In genomic region chr10:12351447-12351846, GRCh38 we compare ENCODE assay signal across 10 cellular contexts. TPM values are rescaled to one million over a fixed set of nuclear protein-coding genes. Genes with fewer than 3 reads are reported as not detected.
DNase-seq lines count a peak whose midpoint lies in the region; ATAC-seq, FAIRE-seq and TF ChIP-seq lines count a peak whose summit lies in the region.
"Had no signal": no experiment of that assay in that cellular context is flagged by ENCODE, and none has a peak within 500 bp of the region (broad histone marks: within the 10 kb centered on the region; RNA-seq: fewer than 3 reads in every experiment).

No MANE protein-coding gene starts in this region.

- peak overlapping the region in 5 of 8 donors; percentile 70 to 98 (median 97) for H3K27ac Mint-ChIP-seq in CD8-positive, alpha-beta memory T cell
- H3K27ac Mint-ChIP-seq in IgD-negative memory B cell (peak overlapping the region; percentile 23 to 78 (median 66)), neural crest cell (ENCODE audit: unreplicated experiment) (no peak overlapping the region)

- H3K27me3 Mint-ChIP-seq in CD8-positive, alpha-beta memory T cell: peaks cover 0 to 5% of the 10 kb centered on the region in 2 donors
- H3K27me3 Mint-ChIP-seq in IgD-negative memory B cell (peaks cover 1% of the 10 kb centered on the region), neural crest cell (ENCODE audit: low read depth) (peaks cover 50% of the 10 kb centered on the region)

- H3K4me1 ChIP-seq in CD8-positive, alpha-beta memory T cell (ENCODE audit: insufficient read depth, low read length): peaks cover 18% of the 10 kb centered on the region
- H3K4me1 ChIP-seq in adipocyte (ENCODE audit: control insufficient read depth, insufficient read depth, low read length) (peaks cover 12% of the 10 kb centered on the region), HepG2 (ENCODE audit: insufficient read depth, low read length) (peaks cover 20% of the 10 kb centered on the region)

- no peak overlapping the region for H2AFZ ChIP-seq in HepG2 (ENCODE audit: low read length)

- TF ChIP-seq EP300 in HepG2 (IDR thresholded peaks at IDR 0.05; ENCODE audit: low read depth in 2 of 2, low read length in 2 of 2): no peak
- TF ChIP-seq EP300 in HepG2 (CRISPR knock-in tag; IDR thresholded peaks at IDR 0.05; ENCODE audit: borderline replicate concordance): no peak

- H3K27ac ChIP-seq in CD8-positive, alpha-beta memory T cell (ENCODE audit: low read depth, low read length): no peak overlapping the region
- H3K27ac ChIP-seq in HepG2 (ENCODE audit: extremely low read length, insufficient read depth, low read length): no peak overlapping the region

- H3K36me3 ChIP-seq in CD8-positive, alpha-beta memory T cell (ENCODE audit: insufficient read depth, low read length): no peaks in the 10 kb centered on the region
- H3K36me3 ChIP-seq in adipocyte (ENCODE audit: control insufficient read depth, insufficient read depth, low read length, severe bottlenecking): no peaks in the 10 kb centered on the region
- no peaks in the 10 kb centered on the region for H3K36me3 ChIP-seq in HepG2 (replicated peaks in 1 of 2; ENCODE audit: control insufficient read depth in 1 of 2, insufficient read depth in 2 of 2, low read length in 2 of 2)

- no peaks in the 10 kb centered on the region for H3K27me3 ChIP-seq in CD8-positive, alpha-beta memory T cell (ENCODE audit: insufficient read depth, low read length, poor library complexity, severe bottlenecking)
- H3K27me3 ChIP-seq in adipocyte (replicated peaks; ENCODE audit: control insufficient read depth, insufficient read depth, low read length): no peaks in the 10 kb centered on the region
- peaks cover 5 to 52% of the 10 kb centered on the region in 2 experiments; a peak in 4 of 5 replicates for H3K27me3 ChIP-seq in HepG2 (ENCODE audit: control insufficient read depth in 1 of 2, insufficient read depth in 2 of 2, low read length in 2 of 2)

- no peaks in the 10 kb centered on the region for H3K9me3 ChIP-seq in CD8-positive, alpha-beta memory T cell (ENCODE audit: low read length)
- H3K9me3 ChIP-seq in adipocyte (ENCODE audit: control insufficient read depth, low read length): no peaks in the 10 kb centered on the region
- H3K9me3 ChIP-seq in HepG2 (ENCODE audit: low read length): no peaks in the 10 kb centered on the region

- H3K36me3 Mint-ChIP-seq in CD8-positive, alpha-beta memory T cell: peaks cover 0 to 7% (median 4%) of the 10 kb centered on the region in 3 donors
- H3K36me3 Mint-ChIP-seq in IgD-negative memory B cell (peaks cover 1% of the 10 kb centered on the region), neural crest cell (ENCODE audit: low read depth) (no peaks in the 10 kb centered on the region)

- peak in 2 of 5 donors; percentile 13 to 49 for DNase-seq in CD8-positive, alpha-beta memory T cell
- no peak for DNase-seq in adipocyte (ENCODE audit: low read depth)
- DNase-seq in neural crest cell (ENCODE audit: low read depth, low spot score): no peak
- DNase-seq in DMS79 (lab: John Stamatoyannopoulos, UW): no peak
- DNase-seq in HepG2 (ENCODE audit: low spot score): no peak
- DNase-seq: dermis blood vessel endothelial cell, NCI-H526 had no signal

- TF ChIP-seq POLR2A in HepG2 (IDR thresholded peaks at IDR 0.05; ENCODE audit: insufficient read depth in 1 of 2, low read depth in 2 of 2, low read length in 2 of 2): no peak

- no TSS peak for BruUV-seq in HepG2 (replicated peaks; lab: Mats Ljungman, UMichigan)

- TF ChIP-seq CTCF in neural crest cell (conservative IDR thresholded peaks at IDR 0.05): no peak
- no peak for TF ChIP-seq CTCF in HepG2 (CRISPR knock-in tag; IDR thresholded peaks at IDR 0.05)

- POLR2A ChIA-PET in CD8-positive, alpha-beta memory T cell (lab: Charles Lee): interaction anchor here (0.6 kb wide), 1 partner anchor 44 kb away, joined by 4 read pairs; no protein-coding TSS in a partner anchor
- POLR2A ChIA-PET in HepG2 (lab: Yijun Ruan, JAX): no interaction called here

- no peak overlapping the region for H3K9ac ChIP-seq in adipocyte (ENCODE audit: low read length)
- H3K9ac ChIP-seq in HepG2 (ENCODE audit: insufficient read depth, low read depth, low read length): no peak overlapping the region

- H3K4me3 ChIP-seq in CD8-positive, alpha-beta memory T cell (ENCODE audit: low read length): peak overlapping the region; percentile 87
- peak overlapping the region; percentile 92 for H3K4me3 ChIP-seq in adipocyte (ENCODE audit: low read length)
- no peak overlapping the region for H3K4me3 ChIP-seq in HepG2 (replicated peaks in 1 of 3; ENCODE audit: insufficient read depth in 1 of 3, low read depth in 2 of 3, low read length in 3 of 3)

- no peak for FAIRE-seq in HepG2 (lab: Jason Lieb, UNC)

- peak overlapping the region; percentile 94 to 99 (median 98) for H3K4me3 Mint-ChIP-seq in CD8-positive, alpha-beta memory T cell
- peak overlapping the region; percentile 97 to 99 (median 98) for H3K4me3 Mint-ChIP-seq in IgD-negative memory B cell
- H3K4me3 Mint-ChIP-seq in neural crest cell: peak overlapping the region; percentile 96

- CTCF ChIA-PET in CD8-positive, alpha-beta memory T cell (lab: Charles Lee): interaction anchor here (1.7 kb wide), 1 partner anchor 14 kb away, joined by 7 read pairs; no protein-coding TSS in a partner anchor
- CTCF ChIA-PET in HepG2 (lab: Yijun Ruan, JAX; ENCODE audit: low intra/inter-chr PET ratio, low total read pairs): no interaction called here

- in situ Hi-C loops in HepG2 (cut with HindIII; ENCODE audit: extremely low pct_ligation_motif_present, low pct_unique_long_range_greater_than_20kb): no loop called here

- H4K20me1 ChIP-seq in HepG2 (ENCODE audit: insufficient read depth, low read length): no peaks in the 10 kb centered on the region

- H3K4me2 ChIP-seq in HepG2 (ENCODE audit: low read depth, low read length): no peak overlapping the region

- intact Hi-C loops in HepG2 (cut with micrococcal nuclease; ENCODE audit: unreplicated experiment): no loop called here

- WGBS in HepG2 (ENCODE audit: low lambda C conversion rate): 47% methylated on average over 3 of the region's 8 CpGs

- peaks cover 0 to 1% (median 0%) of the 10 kb centered on the region in 5 donors for H3K9me3 Mint-ChIP-seq in CD8-positive, alpha-beta memory T cell
- H3K9me3 Mint-ChIP-seq in IgD-negative memory B cell (no peaks in the 10 kb centered on the region), neural crest cell (no peaks in the 10 kb centered on the region)

- peaks cover 48 to 60% (median 49%) of the 10 kb centered on the region in 3 donors for H3K4me1 Mint-ChIP-seq in CD8-positive, alpha-beta memory T cell
- peaks cover 42 to 55% (median 49%) of the 10 kb centered on the region in 3 donors for H3K4me1 Mint-ChIP-seq in IgD-negative memory B cell
- peaks cover 17% of the 10 kb centered on the region for H3K4me1 Mint-ChIP-seq in neural crest cell

- H3K79me2 ChIP-seq in HepG2 (ENCODE audit: insufficient read depth, low read length): no peaks in the 10 kb centered on the region

- no peak for TF ChIP-seq RAD21 in HepG2 (CRISPR knock-in tag; IDR thresholded peaks at IDR 0.05)

- ATAC-seq in HepG2: no peak
- no peak for ATAC-seq in HG03457 (IDR thresholded peaks at IDR 0.05; ENCODE audit: unreplicated experiment)
- no peak for ATAC-seq in HG03439 (IDR thresholded peaks at IDR 0.05; ENCODE audit: unreplicated experiment)

TF ChIP-seq in HepG2, 621 proteins besides CTCF, POLR2A, EP300 and RAD21 (continues in another document):
- no peak for TF ChIP-seq ZNF766 (CRISPR knock-in tag; IDR thresholded peaks at IDR 0.05; ENCODE audit: borderline replicate concordance)

RNA-seq across cellular contexts. Expression of gene CAMK1D, which starts 2.1 kb away (rescaled TPM):
- total RNA-seq in CD8-positive, alpha-beta memory T cell: 10 to 100 TPM in 1 of 2 experiments, 1 to 10 TPM in 1; 8.9 to 10.0 TPM
- 15.1 TPM for polyA plus RNA-seq in CD8-positive, alpha-beta memory T cell
- polyA plus RNA-seq in IgD-negative memory B cell: 41.4 TPM
- 6.4 and 6.5 TPM in 2 replicates for total RNA-seq in neural crest cell
- not detected in 2 replicates for total RNA-seq in HepG2 (2016; rRNA removed; fragmentation: Illumina TruSeq; extraction: Trizol)
- not detected in 2 replicates for total RNA-seq in HepG2 (2016; cell fraction: cytosol; rRNA removed; fragmentation: Illumina TruSeq; extraction: Trizol; ENCODE audit: low read depth)
- total RNA-seq in HepG2 (2016; cell fraction: insoluble cytoplasmic fraction; rRNA removed; fragmentation: Illumina TruSeq; extraction: Trizol): not detected in 2 replicates
- total RNA-seq in HepG2 (2016; cell fraction: membrane; rRNA removed; fragmentation: Illumina TruSeq; extraction: Trizol): not detected in 2 replicates
- not detected in 2 replicates for total RNA-seq in HepG2 (2016; cell fraction: nucleus; rRNA removed; fragmentation: Illumina TruSeq; extraction: Trizol)
- under 0.01 TPM in 1 of 2 replicates, not detected in the other for polyA plus RNA-seq in HepG2 (2011; rRNA removed)
- polyA plus RNA-seq in HepG2 (2011; cell fraction: cytosol; rRNA removed): 0.01 TPM in 1 of 2 replicates, not detected in the other
- 0.07 TPM in 1 of 2 replicates, not detected in the other for polyA plus RNA-seq in HepG2 (2011; cell fraction: nucleus; rRNA removed)
- not detected in 2 replicates for polyA plus RNA-seq in HepG2 (2012)
- not detected in 2 replicates for polyA plus RNA-seq in HepG2 (2016; cell fraction: cytosol; fragmentation: Illumina TruSeq; extraction: Trizol; ENCODE audit: low read depth)
- not detected in 2 replicates for polyA plus RNA-seq in HepG2 (2016; cell fraction: insoluble cytoplasmic fraction; fragmentation: Illumina TruSeq; extraction: Trizol; ENCODE audit: low read depth)
- not detected in 2 replicates for polyA plus RNA-seq in HepG2 (2016; cell fraction: membrane; fragmentation: Illumina TruSeq; extraction: Trizol; ENCODE audit: low read depth)
- polyA plus RNA-seq in HepG2 (2016; cell fraction: nucleus; fragmentation: Illumina TruSeq; extraction: Trizol; ENCODE audit: insufficient read depth, low read depth): not detected in 2 replicates
- 5.4 TPM in 1 of 2 replicates, not detected in the other for polyA minus RNA-seq in HepG2 (2011; rRNA and poly(A)+ RNA removed; ENCODE audit: low replicate concordance)
- polyA minus RNA-seq in HepG2 (2011; cell fraction: cytosol; rRNA and poly(A)+ RNA removed): 0.09 TPM in 1 of 2 replicates, not detected in the other
- not detected in 2 replicates for polyA minus RNA-seq in HepG2 (2011; cell fraction: nucleus; rRNA and poly(A)+ RNA removed)

Comparison
In these comparisons a context has a peak if more than half of its experiments do, and no peak if none do; other contexts are left out.
1. H3K4me3 ChIP-seq: peak in CD8-positive, alpha-beta memory T cell (single experiment) and adipocyte (single experiment); none in HepG2 (0 of 3).
2. Peak in every context shown above with its lines, with median percentiles within 50 percentile points of each other: H3K4me3 Mint-ChIP-seq.